In the genomic region with DNA sequence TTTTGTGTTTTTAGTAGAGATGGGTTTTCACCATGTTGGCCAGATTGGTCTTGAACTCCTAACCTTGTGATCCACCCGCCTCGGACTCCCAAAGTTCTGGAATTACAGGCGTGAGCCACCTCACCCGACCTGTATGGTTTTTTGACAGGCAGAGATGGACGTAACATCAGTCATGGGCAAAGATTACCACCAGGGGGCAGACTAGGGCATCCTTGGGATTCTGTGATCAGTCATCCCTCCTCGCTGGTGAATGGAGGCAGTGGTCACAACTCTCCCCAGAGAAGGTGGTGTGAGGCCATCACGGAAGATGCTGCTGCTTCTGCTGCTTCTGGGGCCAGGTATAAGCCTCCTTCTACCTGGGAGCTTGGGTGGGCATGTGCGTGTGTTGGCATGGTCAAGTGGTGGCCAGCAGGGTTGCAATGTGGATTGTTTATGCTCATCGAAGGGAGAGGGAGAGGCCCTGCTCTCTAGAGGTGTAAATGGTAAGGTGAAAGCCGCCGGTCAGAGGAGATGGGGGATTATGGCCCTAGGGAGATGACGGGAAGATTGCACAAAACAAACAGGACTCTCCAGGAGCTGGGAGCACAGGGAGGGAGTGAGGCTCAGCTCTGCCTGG, we compare ENCODE assay signal across 9 cellular contexts.
DNase-seq lines count a peak whose midpoint lies in the region; ATAC-seq and TF ChIP-seq lines count a peak whose summit lies in the region.
"Had no signal": no experiment of that assay in that cellular context is flagged by ENCODE, and none has a peak within 500 bp of the region (broad histone marks: within the 10 kb centered on the region; RNA-seq: fewer than 3 reads in every experiment).

No MANE protein-coding gene starts in this region.

- DNase-seq in DMS53 treated with DMSO at 0.1 percent for 48 hours (lab: John Stamatoyannopoulos, UW; ENCODE audit: unreplicated experiment) = peak; percentile 7
- peak; percentile 39 for DNase-seq in HuH-7 (ENCODE audit: low spot score)
- DNase-seq in UCSD-AML1 (lab: John Stamatoyannopoulos, UW; ENCODE audit: unreplicated experiment) = peak; percentile 19
- peak; percentile 31 to 42 for DNase-seq in stimulated activated CD8-positive, alpha-beta memory T cell treated with anti-CD3 and anti-CD28 coated beads, Interleukin-4, amount 100 ng/mL, for 1 hour (ENCODE audit: low read depth in 2 of 2, low spot score in 1 of 2)
- DNase-seq in 8988T = no peak

- ATAC-seq in GM19463 (IDR thresholded peaks at IDR 0.05; ENCODE audit: unreplicated experiment) = peak; percentile 92

- H3K9me3 Mint-ChIP-seq in brain = no peaks in the 10 kb centered on the region
- H3K9me3 Mint-ChIP-seq: dendritic cell treated with granulocyte-macrophage colony-stimulating factor and Interleukin-4, amounts not matched to agents 40 ng/mL and 50 ng/mL, for 4 days had no signal

- TF ChIP-seq RAD21 in liver (IDR thresholded peaks at IDR 0.05) = peak; percentile 28 to 64

- H3K4me1 ChIP-seq in liver (ENCODE audit: control insufficient read depth in 4 of 4, insufficient read depth in 4 of 4, low read length in 3 of 4) = no peaks in the 10 kb centered on the region

- no peaks in the 10 kb centered on the region for H3K36me3 ChIP-seq in liver (ENCODE audit: control insufficient read depth in 4 of 4, insufficient read depth in 3 of 4, low read depth in 1 of 4, low read length in 3 of 4)

- H3K27me3 Mint-ChIP-seq in brain = peaks cover 20% of the 10 kb centered on the region

- no peaks in the 10 kb centered on the region for H3K36me3 Mint-ChIP-seq in brain

- 41% methylated on average over 12 of the region's 12 CpGs for whole genome bisulfite sequencing in liver

- peaks cover 0 to 23% (median 1%) of the 10 kb centered on the region in 4 donors for H3K27me3 ChIP-seq in liver (ENCODE audit: control insufficient read depth in 4 of 4, insufficient read depth in 4 of 4, low read length in 3 of 4)

- H3K4me3 ChIP-seq in liver (ENCODE audit: low read depth in 1 of 3, low read length in 3 of 3) = no peak overlapping the region

- TF ChIP-seq CTCF in brain (conservative IDR thresholded peaks at IDR 0.05) (peak; percentile 37 to 62), liver (IDR thresholded peaks at IDR 0.05; ENCODE audit: low read depth, low read length, missing input control) (peak; percentile 53)

- no peak overlapping the region for H3K9ac ChIP-seq in liver (ENCODE audit: low read depth in 1 of 2, low read length in 2 of 2)

- no peak overlapping the region for H3K4me3 Mint-ChIP-seq in brain
- H3K4me3 Mint-ChIP-seq: dendritic cell treated with granulocyte-macrophage colony-stimulating factor and Interleukin-4, amounts not matched to agents 40 ng/mL and 50 ng/mL, for 4 days had no signal

- no peaks in the 10 kb centered on the region for H3K9me3 ChIP-seq in liver (ENCODE audit: control insufficient read depth in 4 of 4, low read length in 3 of 4)

- no peak overlapping the region for H3K27ac Mint-ChIP-seq in brain
- H3K27ac Mint-ChIP-seq: dendritic cell treated with granulocyte-macrophage colony-stimulating factor and Interleukin-4, amounts not matched to agents 40 ng/mL and 50 ng/mL, for 4 days had no signal

- H3K27ac ChIP-seq in liver (ENCODE audit: low read depth in 1 of 2, low read length in 2 of 2) = no peak overlapping the region

- H3K4me1 Mint-ChIP-seq in brain = no peaks in the 10 kb centered on the region

TF ChIP-seq in liver, 16 proteins besides CTCF, POLR2A, EP300 and RAD21:
- no peak for TF ChIP-seq YY1 (IDR thresholded peaks at IDR 0.05)
- TF ChIP-seq, protein P1, sequence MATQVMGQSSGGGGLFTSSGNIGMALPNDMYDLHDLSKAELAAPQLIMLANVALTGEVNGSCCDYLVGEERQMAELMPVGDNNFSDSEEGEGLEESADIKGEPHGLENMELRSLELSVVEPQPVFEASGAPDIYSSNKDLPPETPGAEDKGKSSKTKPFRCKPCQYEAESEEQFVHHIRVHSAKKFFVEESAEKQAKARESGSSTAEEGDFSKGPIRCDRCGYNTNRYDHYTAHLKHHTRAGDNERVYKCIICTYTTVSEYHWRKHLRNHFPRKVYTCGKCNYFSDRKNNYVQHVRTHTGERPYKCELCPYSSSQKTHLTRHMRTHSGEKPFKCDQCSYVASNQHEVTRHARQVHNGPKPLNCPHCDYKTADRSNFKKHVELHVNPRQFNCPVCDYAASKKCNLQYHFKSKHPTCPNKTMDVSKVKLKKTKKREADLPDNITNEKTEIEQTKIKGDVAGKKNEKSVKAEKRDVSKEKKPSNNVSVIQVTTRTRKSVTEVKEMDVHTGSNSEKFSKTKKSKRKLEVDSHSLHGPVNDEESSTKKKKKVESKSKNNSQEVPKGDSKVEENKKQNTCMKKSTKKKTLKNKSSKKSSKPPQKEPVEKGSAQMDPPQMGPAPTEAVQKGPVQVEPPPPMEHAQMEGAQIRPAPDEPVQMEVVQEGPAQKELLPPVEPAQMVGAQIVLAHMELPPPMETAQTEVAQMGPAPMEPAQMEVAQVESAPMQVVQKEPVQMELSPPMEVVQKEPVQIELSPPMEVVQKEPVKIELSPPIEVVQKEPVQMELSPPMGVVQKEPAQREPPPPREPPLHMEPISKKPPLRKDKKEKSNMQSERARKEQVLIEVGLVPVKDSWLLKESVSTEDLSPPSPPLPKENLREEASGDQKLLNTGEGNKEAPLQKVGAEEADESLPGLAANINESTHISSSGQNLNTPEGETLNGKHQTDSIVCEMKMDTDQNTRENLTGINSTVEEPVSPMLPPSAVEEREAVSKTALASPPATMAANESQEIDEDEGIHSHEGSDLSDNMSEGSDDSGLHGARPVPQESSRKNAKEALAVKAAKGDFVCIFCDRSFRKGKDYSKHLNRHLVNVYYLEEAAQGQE (IDR thresholded peaks at IDR 0.05) = no peak
- TF ChIP-seq NR2F2 (IDR thresholded peaks at IDR 0.05) = no peak
- TF ChIP-seq HNF4G (IDR thresholded peaks at IDR 0.05) = no peak
- TF ChIP-seq SP1 (IDR thresholded peaks at IDR 0.05) = no peak
- no peak for TF ChIP-seq HNF4A (conservative IDR thresholded peaks at IDR 0.05)
- no peak for TF ChIP-seq RXRA (IDR thresholded peaks at IDR 0.05)
- TF ChIP-seq JUND (IDR thresholded peaks at IDR 0.05) = no peak
- TF ChIP-seq FOXA1 (IDR thresholded peaks at IDR 0.05) = no peak
- TF ChIP-seq, protein P2, sequence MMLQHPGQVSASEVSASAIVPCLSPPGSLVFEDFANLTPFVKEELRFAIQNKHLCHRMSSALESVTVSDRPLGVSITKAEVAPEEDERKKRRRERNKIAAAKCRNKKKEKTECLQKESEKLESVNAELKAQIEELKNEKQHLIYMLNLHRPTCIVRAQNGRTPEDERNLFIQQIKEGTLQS (IDR thresholded peaks at IDR 0.05) = no peak
- no peak for TF ChIP-seq FOXA2 (IDR thresholded peaks at IDR 0.05)
- TF ChIP-seq GABPA (IDR thresholded peaks at IDR 0.05 in 1 of 2, conservative IDR thresholded peaks at IDR 0.05 in 1 of 2) = no peak
- no peak for TF ChIP-seq MAX (IDR thresholded peaks at IDR 0.05)
- no peak for TF ChIP-seq TAF1 (conservative IDR thresholded peaks at IDR 0.05)
